ENCODE assay signal across 8 cellular contexts in the genomic region with DNA sequence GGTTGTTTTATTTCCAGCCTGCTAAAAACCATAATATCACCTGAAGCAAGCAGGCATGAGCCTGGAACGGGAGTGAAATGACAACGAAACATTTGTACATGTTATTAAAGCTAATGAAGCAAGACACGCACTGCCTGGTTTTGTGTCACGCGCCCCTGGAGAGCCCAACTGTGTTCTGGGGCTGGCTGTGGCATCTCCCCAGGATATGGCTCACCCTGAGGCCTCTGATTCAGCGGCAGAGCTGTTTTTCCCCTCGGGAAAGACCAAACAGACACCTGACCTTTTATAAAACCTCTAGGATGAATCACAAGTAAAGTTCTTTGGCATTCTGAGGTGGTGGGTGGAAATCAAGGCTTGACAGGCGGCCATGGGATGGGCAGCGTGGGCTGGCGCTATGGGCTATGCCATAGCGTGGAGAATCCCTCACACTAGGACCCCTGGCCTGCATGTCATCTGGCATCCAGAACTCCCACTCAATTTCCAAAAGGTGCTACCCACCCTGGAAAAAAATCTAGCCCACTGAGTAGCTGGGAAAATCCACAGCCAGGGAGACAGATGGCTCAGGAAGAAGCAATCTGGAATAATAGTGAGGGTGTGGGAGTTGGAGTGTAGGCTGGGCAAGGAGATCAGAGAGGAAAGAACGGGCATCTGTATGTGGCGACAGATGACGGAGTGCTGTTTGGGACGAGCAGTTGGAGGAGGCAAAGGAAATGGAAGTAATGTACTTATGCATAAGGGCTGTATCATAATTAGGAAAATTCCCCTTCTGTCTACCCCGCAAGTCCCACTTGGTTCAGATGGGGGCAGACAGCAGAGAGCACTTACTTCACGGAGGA.
DNase-seq lines count a peak whose midpoint lies in the region; ATAC-seq and TF ChIP-seq lines count a peak whose summit lies in the region.

No MANE protein-coding gene starts in this region.

- H3K4me3 ChIP-seq in AG04450 (ENCODE audit: low read depth, low read length), result no peak overlapping the region

- H3K9me3 ChIP-seq in AG04450 (ENCODE audit: control insufficient read depth, insufficient read depth, low read length), result no peaks in the 10 kb centered on the region

- POLR2A ChIA-PET in AG04450 (lab: Yijun Ruan, JAX), result interaction anchor here (1.4 to 2.1 kb wide), 4 partner anchors 15 to 133 kb away, joined by 3 to 7 read pairs (median 6); no protein-coding TSS in a partner anchor

- no peak for ATAC-seq in GM19324 (IDR thresholded peaks at IDR 0.05; ENCODE audit: low FRiP score, unreplicated experiment)

- TF ChIP-seq CTCF in AG04450 (IDR thresholded peaks at IDR 0.05; ENCODE audit: low read depth, low read length), result no peak; the same call in 1 of the 2 replicates

- CTCF ChIA-PET in AG04450 (lab: Charles Lee), result interaction anchor here (0.7 to 1.8 kb wide), 3 partner anchors 321 to 380 kb away, joined by 3 to 6 read pairs (median 4); no protein-coding TSS in a partner anchor

- peak; percentile 85 for DNase-seq in AG04450 (ENCODE audit: low read depth, low spot score)
- DNase-seq in HS-5 (ENCODE audit: low read depth), result peak; percentile 100
- peak; percentile 77 for DNase-seq in amniotic stem cell (lab: John Stamatoyannopoulos, UW)
- peak; percentile 97 for DNase-seq in kidney tubule cell (ENCODE audit: low spot score)
- DNase-seq in T-helper 2 cell, result no peak
- DNase-seq in putamen (ENCODE audit: low spot score), result no peak
- no peak for DNase-seq in GF-D8 (lab: John Stamatoyannopoulos, UW)

- H3K27me3 ChIP-seq in AG04450 (ENCODE audit: control insufficient read depth, insufficient read depth, low read length), result no peaks in the 10 kb centered on the region

- H3K27ac ChIP-seq in AG04450 (ENCODE audit: low read depth, low read length), result peak overlapping the region; percentile 97

Comparison
In these comparisons a context has a peak if more than half of its experiments do, and no peak if none do; other contexts are left out.
1. DNase-seq: peak in AG04450 (single experiment), HS-5 (single experiment), amniotic stem cell (single experiment) and kidney tubule cell (single experiment); none in T-helper 2 cell (0 of 5), putamen (single experiment) and GF-D8 (single experiment).